Comparison of ENCODE assay signal across 22 cellular contexts in the genomic region with DNA sequence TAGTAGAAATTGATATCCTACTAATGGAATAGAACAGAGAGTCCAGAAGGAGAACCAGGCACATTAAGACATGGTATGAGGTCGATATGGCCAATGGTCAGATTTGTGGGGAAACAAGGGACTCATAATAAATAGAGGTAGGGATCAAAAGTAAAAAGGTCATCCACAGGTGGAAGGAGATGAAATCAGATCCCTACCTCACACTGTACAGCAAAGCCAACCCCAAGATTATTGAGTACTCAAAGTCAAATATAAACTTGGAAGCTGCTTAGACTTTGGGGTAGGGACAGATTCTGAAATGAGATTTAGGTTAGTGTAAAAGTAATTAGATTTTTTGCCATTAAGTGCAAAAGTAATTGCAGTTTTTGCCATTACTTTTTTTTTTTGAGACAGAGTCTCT.
"Had no signal": no experiment of that assay in that cellular context is flagged by ENCODE, and none has a peak within 500 bp of the region (broad histone marks: within the 10 kb centered on the region; RNA-seq: fewer than 3 reads in every experiment).

No MANE protein-coding gene starts in this region.

- H3K27ac ChIP-seq: ascending aorta, brain microvascular endothelial cell, left ventricle myocardium inferior, neural progenitor cell, right atrium auricular region had no signal

- ATAC-seq: naive thymus-derived CD8-positive, alpha-beta T cell; stimulated activated effector memory CD8-positive, alpha-beta T cell treated with anti-CD3 and anti-CD28 coated beads, Interleukin-12 subunit alpha, Interleukin-12 subunit beta, amount 100 ng/mL, for 72 hours; stimulated activated naive CD8-positive, alpha-beta T cell treated with anti-CD3 and anti-CD28 coated beads, Interleukin-15, amount 100 ng/mL, for 72 hours; T-helper 17 cell had no signal

- H3K9ac ChIP-seq: neural progenitor cell had no signal

- H3K4me2 ChIP-seq: neural progenitor cell had no signal

- H3K36me3 ChIP-seq: adrenal gland, neural progenitor cell, right atrium auricular region had no signal

- H2AFZ ChIP-seq: neural progenitor cell had no signal

- H3K9me3 ChIP-seq: adrenal gland, ascending aorta, right atrium auricular region, tibial nerve had no signal

- H3K27me3 ChIP-seq: adrenal gland, ascending aorta, brain microvascular endothelial cell, neural progenitor cell, right atrium auricular region, tibial nerve had no signal

- DNase-seq: activated CD4-positive, alpha-beta memory T cell treated with anti-CD3 and anti-CD28 coated beads, Interleukin-2, amount 10 ng/mL, durations not matched to agents 7 days and 5 days; activated CD4-positive, alpha-beta T cell treated with anti-CD3 and anti-CD28 coated beads for 48 hours; activated gamma-delta T cell treated with Interleukin-2 at 50 U/mL for 16 hours; adrenal gland; brain microvascular endothelial cell; caudate nucleus; effector CD4-positive, alpha-beta T cell; erythroblast; foreskin fibroblast; immature natural killer cell; left ventricle myocardium inferior; mammary epithelial cell; naive thymus-derived CD8-positive, alpha-beta T cell; stimulated activated CD4-positive, alpha-beta T cell treated with anti-CD3 and anti-CD28 coated beads, Interleukin-1b, Interleukin-23, amount 100 ng/mL, for 48 hours; stimulated activated naive CD8-positive, alpha-beta T cell treated with anti-CD3 and anti-CD28 coated beads, Interleukin-15, amount 100 ng/mL, for 72 hours; SW 1271; T-helper 17 cell had no signal

- H3K4me3 ChIP-seq: adrenal gland, ascending aorta, left ventricle myocardium inferior, neural progenitor cell, right atrium auricular region, tibial nerve had no signal

- H3K4me1 ChIP-seq: ascending aorta, neural progenitor cell had no signal
